In genomic region chr12:119828300-119828699, GRCh38 we compare ENCODE assay signal across 1 cellular context.
TF ChIP-seq lines count a peak whose summit lies in the region.

No MANE protein-coding gene starts in this region.

TF ChIP-seq in GM12878, 131 proteins besides CTCF, POLR2A, EP300 and RAD21 (continued from another document):
- no peak for TF ChIP-seq CBFB (IDR thresholded peaks at IDR 0.05; ENCODE audit: low read depth)
- TF ChIP-seq NBN (IDR thresholded peaks at IDR 0.05), result no peak
- TF ChIP-seq SUPT20H (IDR thresholded peaks at IDR 0.05; ENCODE audit: borderline replicate concordance, control insufficient read depth, low read depth, low read length), result no peak
- TF ChIP-seq SKIL (IDR thresholded peaks at IDR 0.05; ENCODE audit: low read depth, poor library complexity, severe bottlenecking), result no peak
- TF ChIP-seq CBX3 (IDR thresholded peaks at IDR 0.05; ENCODE audit: borderline replicate concordance, low read depth), result no peak
- no peak for TF ChIP-seq RAD51 (IDR thresholded peaks at IDR 0.05)
- no peak for TF ChIP-seq JUND (IDR thresholded peaks at IDR 0.05; ENCODE audit: low read depth, low read length)
- no peak for TF ChIP-seq JUNB (IDR thresholded peaks at IDR 0.05)
- no peak for TF ChIP-seq E4F1 (IDR thresholded peaks at IDR 0.05; ENCODE audit: borderline replicate concordance, partially characterized antibody)
- TF ChIP-seq BHLHE40 (IDR thresholded peaks at IDR 0.05; ENCODE audit: borderline replicate concordance in 1 of 2, low read depth in 2 of 2, low read length in 1 of 2), result no peak
- no peak for TF ChIP-seq PRDM15 (CRISPR knock-in tag; IDR thresholded peaks at IDR 0.05)
